Comparison of ENCODE assay signal across 8 cellular contexts in genomic region chr16:84308120-84308519, GRCh38. TPM values are rescaled to one million over a fixed set of nuclear protein-coding genes. Genes with fewer than 3 reads are reported as not detected.
DNase-seq lines count a peak whose midpoint lies in the region; ATAC-seq lines count a peak whose summit lies in the region.

No MANE protein-coding gene starts in this region.

- DNase-seq in 8988T (peak; percentile 84), EH (ENCODE audit: low read depth) (peak; percentile 68), NCI-H524 treated with DMSO at 0.1 percent for 48 hours (lab: John Stamatoyannopoulos, UW) (peak; percentile 58), ecto neural progenitor cell (ENCODE audit: low spot score) (peak; percentile 72), foreskin melanocyte (no peak)
- DNase-seq in naive thymus-derived CD4-positive, alpha-beta T cell: no peak

- H3K9me3 Mint-ChIP-seq in naive thymus-derived CD4-positive, alpha-beta T cell: peaks cover 0 to 2% (median 0%) of the 10 kb centered on the region in 11 donors

- H3K9me3 ChIP-seq in naive thymus-derived CD4-positive, alpha-beta T cell (ENCODE audit: control insufficient read depth in 2 of 3, low read length in 3 of 3): no peaks in the 10 kb centered on the region

- H3K27me3 ChIP-seq in naive thymus-derived CD4-positive, alpha-beta T cell (ENCODE audit: control insufficient read depth in 2 of 2, insufficient read depth in 2 of 2, low read length in 2 of 2): no peaks in the 10 kb centered on the region

- CTCF ChIA-PET in naive thymus-derived CD4-positive, alpha-beta T cell (lab: Charles Lee): interaction anchor here (0.7 kb wide), 1 partner anchor 31 kb away, joined by 3 read pairs; no protein-coding TSS in a partner anchor

- no peaks in the 10 kb centered on the region for H3K4me1 ChIP-seq in naive thymus-derived CD4-positive, alpha-beta T cell (ENCODE audit: control insufficient read depth in 2 of 2, insufficient read depth in 2 of 2, low read length in 2 of 2)

- peak; percentile 38 for ATAC-seq in naive thymus-derived CD4-positive, alpha-beta T cell
- ATAC-seq in HG02885 (IDR thresholded peaks at IDR 0.05; ENCODE audit: poor library complexity, unreplicated experiment): no peak
- ATAC-seq in HG02884 (IDR thresholded peaks at IDR 0.05; ENCODE audit: unreplicated experiment): no peak

- H3K27ac Mint-ChIP-seq in naive thymus-derived CD4-positive, alpha-beta T cell: no peak overlapping the region

- peaks cover 12 to 30% (median 29%) of the 10 kb centered on the region in 5 donors for H3K27me3 Mint-ChIP-seq in naive thymus-derived CD4-positive, alpha-beta T cell

- H3K4me3 Mint-ChIP-seq in naive thymus-derived CD4-positive, alpha-beta T cell: no peak overlapping the region

- H3K36me3 Mint-ChIP-seq in naive thymus-derived CD4-positive, alpha-beta T cell: peaks cover 0 to 3% (median 0%) of the 10 kb centered on the region in 5 donors

- H3K4me1 Mint-ChIP-seq in naive thymus-derived CD4-positive, alpha-beta T cell: peaks cover 0 to 5% (median 0%) of the 10 kb centered on the region in 7 donors

- POLR2A ChIA-PET in naive thymus-derived CD4-positive, alpha-beta T cell (lab: Charles Lee): no interaction called here

- intact Hi-C loops in naive thymus-derived CD4-positive, alpha-beta T cell (cut with micrococcal nuclease): no loop called here

- no peak overlapping the region for H3K4me3 ChIP-seq in naive thymus-derived CD4-positive, alpha-beta T cell (ENCODE audit: low read length)

- no peaks in the 10 kb centered on the region for H3K36me3 ChIP-seq in naive thymus-derived CD4-positive, alpha-beta T cell (ENCODE audit: control insufficient read depth in 2 of 3, insufficient read depth in 3 of 3, low read length in 3 of 3)

- H3K27ac ChIP-seq in naive thymus-derived CD4-positive, alpha-beta T cell (ENCODE audit: low read depth, low read length): no peak overlapping the region

RNA-seq across cellular contexts. Expression of gene WFDC1, which starts 13.4 kb away (rescaled TPM):
- total RNA-seq in naive thymus-derived CD4-positive, alpha-beta T cell: not detected
- polyA plus RNA-seq in naive thymus-derived CD4-positive, alpha-beta T cell: not detected

Comparison
In these comparisons a context has a peak if more than half of its experiments do, and no peak if none do; other contexts are left out.
1. DNase-seq: peak in 8988T (single experiment), EH (single experiment), NCI-H524 treated with DMSO at 0.1 percent for 48 hours (single experiment) and ecto neural progenitor cell (single experiment); none in naive thymus-derived CD4-positive, alpha-beta T cell (0 of 9) and foreskin melanocyte (single experiment).